Comparison of ENCODE assay signal across 1 cellular context in the genomic region with DNA sequence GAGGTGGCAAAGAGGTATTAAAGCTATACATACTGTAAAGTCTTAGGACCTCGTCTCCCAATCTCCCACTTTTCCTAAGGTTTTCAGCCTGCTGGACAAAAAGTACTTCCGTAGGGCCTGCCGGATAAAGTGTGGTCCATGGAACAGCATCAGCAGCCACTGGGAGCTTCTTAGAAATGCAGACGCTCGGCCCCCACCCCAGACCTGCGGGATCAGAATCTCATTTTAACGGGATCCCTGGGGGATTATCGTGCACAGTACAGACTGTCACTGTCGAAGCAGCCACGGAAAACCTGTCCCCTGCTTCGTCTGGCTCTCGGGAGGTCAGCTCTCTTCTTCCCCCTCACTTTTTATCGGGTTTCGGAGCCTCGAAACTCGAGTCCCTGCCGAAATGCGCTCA.
TF ChIP-seq lines count a peak whose summit lies in the region.

No MANE protein-coding gene starts in this region.

TF ChIP-seq in IMR-90, 13 proteins besides CTCF, POLR2A, EP300 and RAD21 (continued from another document):
- TF ChIP-seq SMC3 (IDR thresholded peaks at IDR 0.05; ENCODE audit: low read depth, low read length) (no peak), NFE2L2 (IDR thresholded peaks at IDR 0.05; ENCODE audit: low read depth, low read length) (no peak), MAFK (IDR thresholded peaks at IDR 0.05; ENCODE audit: low read depth, low read length) (no peak), MAZ (IDR thresholded peaks at IDR 0.05; ENCODE audit: borderline replicate concordance, low read depth, low read length) (no peak)
- TF ChIP-seq, protein P1, sequence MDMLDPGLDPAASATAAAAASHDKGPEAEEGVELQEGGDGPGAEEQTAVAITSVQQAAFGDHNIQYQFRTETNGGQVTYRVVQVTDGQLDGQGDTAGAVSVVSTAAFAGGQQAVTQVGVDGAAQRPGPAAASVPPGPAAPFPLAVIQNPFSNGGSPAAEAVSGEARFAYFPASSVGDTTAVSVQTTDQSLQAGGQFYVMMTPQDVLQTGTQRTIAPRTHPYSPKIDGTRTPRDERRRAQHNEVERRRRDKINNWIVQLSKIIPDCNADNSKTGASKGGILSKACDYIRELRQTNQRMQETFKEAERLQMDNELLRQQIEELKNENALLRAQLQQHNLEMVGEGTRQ (IDR thresholded peaks at IDR 0.05; ENCODE audit: low read depth, low read length): no peak
- TF ChIP-seq, protein P2, sequence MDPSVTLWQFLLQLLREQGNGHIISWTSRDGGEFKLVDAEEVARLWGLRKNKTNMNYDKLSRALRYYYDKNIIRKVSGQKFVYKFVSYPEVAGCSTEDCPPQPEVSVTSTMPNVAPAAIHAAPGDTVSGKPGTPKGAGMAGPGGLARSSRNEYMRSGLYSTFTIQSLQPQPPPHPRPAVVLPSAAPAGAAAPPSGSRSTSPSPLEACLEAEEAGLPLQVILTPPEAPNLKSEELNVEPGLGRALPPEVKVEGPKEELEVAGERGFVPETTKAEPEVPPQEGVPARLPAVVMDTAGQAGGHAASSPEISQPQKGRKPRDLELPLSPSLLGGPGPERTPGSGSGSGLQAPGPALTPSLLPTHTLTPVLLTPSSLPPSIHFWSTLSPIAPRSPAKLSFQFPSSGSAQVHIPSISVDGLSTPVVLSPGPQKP (IDR thresholded peaks at IDR 0.05; ENCODE audit: borderline replicate concordance, low read depth, low read length): no peak
